In genomic region chr6:143740213-143740612, GRCh38 we compare ENCODE assay signal across 2 cellular contexts.
TF ChIP-seq lines count a peak whose summit lies in the region.

No MANE protein-coding gene starts in this region.

TF ChIP-seq in IMR-90, 13 proteins besides CTCF, POLR2A, EP300 and RAD21:
- TF ChIP-seq MAFK (IDR thresholded peaks at IDR 0.05; ENCODE audit: low read depth, low read length) = no peak
- no peak for TF ChIP-seq BHLHE40 (IDR thresholded peaks at IDR 0.05; ENCODE audit: low read depth, low read length)
- TF ChIP-seq CHD1 (IDR thresholded peaks at IDR 0.05; ENCODE audit: low read depth, low read length) = no peak
- TF ChIP-seq NFE2L2 (IDR thresholded peaks at IDR 0.05; ENCODE audit: low read depth, low read length) = no peak
- TF ChIP-seq ELK1 (IDR thresholded peaks at IDR 0.05; ENCODE audit: borderline replicate concordance, low read depth, low read length) = no peak
- TF ChIP-seq RFX5 (IDR thresholded peaks at IDR 0.05; ENCODE audit: low read depth, low read length) = no peak
- no peak for TF ChIP-seq MXI1 (IDR thresholded peaks at IDR 0.05; ENCODE audit: borderline replicate concordance, low read depth, low read length)

TF ChIP-seq in H1, 55 proteins besides CTCF, POLR2A, EP300 and RAD21:
- no peak for TF ChIP-seq CEBPB (IDR thresholded peaks at IDR 0.05; ENCODE audit: low read depth, low read length)
- TF ChIP-seq KDM4A (IDR thresholded peaks at IDR 0.05; ENCODE audit: low read depth, low read length, severe bottlenecking) = no peak
- TF ChIP-seq CBX5 (IDR thresholded peaks at IDR 0.05; ENCODE audit: low read depth, low read length) = no peak
- TF ChIP-seq E2F6 (IDR thresholded peaks at IDR 0.05) = no peak
- no peak for TF ChIP-seq GTF2F1 (IDR thresholded peaks at IDR 0.05; ENCODE audit: borderline replicate concordance, low read depth, low read length)
- TF ChIP-seq HDAC2 (IDR thresholded peaks at IDR 0.05; ENCODE audit: borderline replicate concordance in 1 of 2, low read depth in 2 of 2, low read length in 2 of 2) = no peak
- no peak for TF ChIP-seq BRCA1 (IDR thresholded peaks at IDR 0.05; ENCODE audit: low read depth, low read length)
- no peak for TF ChIP-seq CBX8 (IDR thresholded peaks at IDR 0.05; ENCODE audit: borderline replicate concordance, low read depth, low read length)
- no peak for TF ChIP-seq TAF7 (optimal IDR thresholded peaks at IDR 0.05; ENCODE audit: borderline replicate concordance, low read depth, low read length)
- TF ChIP-seq SIRT6 (IDR thresholded peaks at IDR 0.05; ENCODE audit: low read length) = no peak
- TF ChIP-seq SP4 (IDR thresholded peaks at IDR 0.05; ENCODE audit: low read length) = no peak
- TF ChIP-seq FOSL1 (IDR thresholded peaks at IDR 0.05; ENCODE audit: insufficient read depth, low read depth, low read length) = no peak
- no peak for TF ChIP-seq JUN (IDR thresholded peaks at IDR 0.05; ENCODE audit: low read depth, low read length)
- no peak for TF ChIP-seq EZH2 (IDR thresholded peaks at IDR 0.05; ENCODE audit: low read depth, low read length, severe bottlenecking)
- no peak for TF ChIP-seq SUZ12 (IDR thresholded peaks at IDR 0.05; ENCODE audit: low read length)
- no peak for TF ChIP-seq POU5F1 (IDR thresholded peaks at IDR 0.05; ENCODE audit: low read depth, low read length)
- no peak for TF ChIP-seq RBBP5 (IDR thresholded peaks at IDR 0.05; ENCODE audit: borderline replicate concordance, low read depth, low read length)
